Comparison of ENCODE assay signal across 25 cellular contexts in genomic region chr10:131618587-131619267, GRCh38.
"Had no signal": no experiment of that assay in that cellular context is flagged by ENCODE, and none has a peak within 500 bp of the region (broad histone marks: within the 10 kb centered on the region; RNA-seq: fewer than 3 reads in every experiment).

No MANE protein-coding gene starts in this region.

- H3K27me3 ChIP-seq: Peyer's patch, SJCRH30 had no signal

- H3K4me2 ChIP-seq: KMS-11, SK-N-SH had no signal

- H3K27ac ChIP-seq: breast epithelium, KMS-11, Peyer's patch, RWPE1, SJCRH30, VCaP had no signal

- H3K4me1 Mint-ChIP-seq: activated naive CD8-positive, alpha-beta T cell treated with anti-CD3 and anti-CD28 coated beads, Interleukin-2, amount 10 ng/mL, durations not matched to agents 7 days and 5 days had no signal

- H3K9ac ChIP-seq: KMS-11, SK-N-SH had no signal

- ATAC-seq: activated CD8-positive, alpha-beta T cell treated with anti-CD3 and anti-CD28 coated beads for 36 hours; activated T-cell treated with anti-CD3 and anti-CD28 coated beads, Interleukin-2, amount 50 U/mL, for 72 hours had no signal

- H3K36me3 ChIP-seq: breast epithelium, Peyer's patch, SJCRH30 had no signal

- H3K4me1 ChIP-seq: breast epithelium, Peyer's patch, SJCRH30 had no signal

- H3K27me3 Mint-ChIP-seq: activated CD8-positive, alpha-beta T cell treated with anti-CD3 and anti-CD28 coated beads for 36 hours; activated naive CD8-positive, alpha-beta T cell treated with anti-CD3 and anti-CD28 coated beads, Interleukin-2, amount 10 ng/mL, durations not matched to agents 7 days and 5 days had no signal

- H3K27ac Mint-ChIP-seq: activated CD8-positive, alpha-beta T cell treated with anti-CD3 and anti-CD28 coated beads for 36 hours; activated naive CD8-positive, alpha-beta T cell treated with anti-CD3 and anti-CD28 coated beads, Interleukin-2, amount 10 ng/mL, durations not matched to agents 7 days and 5 days; activated T-cell treated with anti-CD3 and anti-CD28 coated beads, Interleukin-2, amount 50 U/mL, for 72 hours; activated T-helper 2 cell treated with anti-CD3 and anti-CD28 coated beads, Interferon-gamma antibody, Interleukin-2, Interleukin-4, amounts not matched to agents 10 μg/mL and 5 μg/mL and 100 μg/mL, durations not matched to agents 14 hours and 24 hours and 36 hours had no signal

- H3K4me3 ChIP-seq: breast epithelium, Peyer's patch, SJCRH30 had no signal

- H3K9me3 ChIP-seq: breast epithelium, SJCRH30, SK-N-SH had no signal

- H3K4me3 Mint-ChIP-seq: activated CD8-positive, alpha-beta T cell treated with anti-CD3 and anti-CD28 coated beads for 36 hours; activated naive CD8-positive, alpha-beta T cell treated with anti-CD3 and anti-CD28 coated beads, Interleukin-2, amount 10 ng/mL, durations not matched to agents 7 days and 5 days; activated T-cell treated with anti-CD3 and anti-CD28 coated beads, Interleukin-2, amount 50 U/mL, for 72 hours had no signal

- H3K9me3 Mint-ChIP-seq: activated CD8-positive, alpha-beta T cell treated with anti-CD3 and anti-CD28 coated beads for 36 hours; activated naive CD8-positive, alpha-beta T cell treated with anti-CD3 and anti-CD28 coated beads, Interleukin-2, amount 10 ng/mL, durations not matched to agents 7 days and 5 days; activated T-helper 2 cell treated with anti-CD3 and anti-CD28 coated beads, Interferon-gamma antibody, Interleukin-2, Interleukin-4, amounts not matched to agents 10 μg/mL and 5 μg/mL and 100 μg/mL, durations not matched to agents 14 hours and 24 hours and 36 hours had no signal

- H3K36me3 Mint-ChIP-seq: activated naive CD8-positive, alpha-beta T cell treated with anti-CD3 and anti-CD28 coated beads, Interleukin-2, amount 10 ng/mL, durations not matched to agents 7 days and 5 days had no signal

- DNase-seq: activated CD4-positive, alpha-beta T cell treated with anti-CD3 and anti-CD28 coated beads, Interleukin-2, amount 50 U/mL, for 1 hour; activated CD4-positive, CD25-positive, alpha-beta regulatory T cell; activated CD8-positive, alpha-beta memory T cell treated with anti-CD3 and anti-CD28 coated beads, Interleukin-2, amount 50 U/mL, for 4 hours; activated CD8-positive, alpha-beta T cell treated with anti-CD3 and anti-CD28 coated beads for 36 hours; activated gamma-delta T cell treated with Interleukin-2 at 50 U/mL for 16 hours; activated naive CD4-positive, alpha-beta T cell treated with anti-CD3 and anti-CD28 coated beads, Interleukin-2, amount 50 U/mL, for 16 hours; activated naive CD8-positive, alpha-beta T cell treated with anti-CD3 and anti-CD28 coated beads, Interleukin-2, amount 10 ng/mL, durations not matched to agents 7 days and 5 days; activated T-cell treated with anti-CD3 and anti-CD28 coated beads, Interleukin-2, amount 50 U/mL, for 72 hours; aorta; caudate nucleus; NCI-H1092; NCI-H1417; NCI-H1930; NCI-H2107; NCI-H510A treated with DMSO at 0.1 percent for 48 hours; Peyer's patch; Right ventricle myocardium superior; SJCRH30; SK-N-SH; T-helper 1 cell had no signal
